In the genomic region with DNA sequence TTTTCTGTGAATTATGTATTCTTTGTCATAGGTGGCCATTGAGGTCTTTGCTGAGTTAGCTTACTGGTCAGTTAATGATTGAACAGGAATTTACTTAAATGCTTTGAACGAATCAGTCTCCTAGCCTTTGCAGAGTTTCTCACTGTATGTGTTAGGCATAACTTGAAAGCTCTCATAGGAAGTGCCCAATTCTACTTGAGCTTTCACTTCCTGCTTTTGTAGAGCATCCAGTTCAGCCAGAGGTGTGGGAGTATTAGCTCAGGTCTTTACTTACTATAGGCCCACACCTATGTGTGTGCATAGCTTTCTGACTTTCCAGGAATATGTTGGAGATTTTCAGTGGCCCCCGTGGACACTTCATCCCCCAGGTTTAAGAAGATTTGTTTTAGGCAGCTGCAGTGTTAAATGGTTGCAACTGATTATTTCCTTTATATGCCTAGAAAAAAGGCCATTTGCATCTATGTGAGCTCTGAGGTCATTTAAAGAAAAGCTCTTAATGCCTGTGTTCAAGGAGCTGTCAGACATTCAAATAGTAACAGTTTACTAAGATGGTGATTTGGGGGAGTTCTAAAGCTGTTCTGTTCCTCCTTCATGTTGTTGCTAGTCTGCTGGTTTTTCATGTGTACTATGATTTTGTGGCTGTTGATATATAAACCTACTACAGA, we compare ENCODE assay signal across 8 cellular contexts.
DNase-seq lines count a peak whose midpoint lies in the region; ATAC-seq and TF ChIP-seq lines count a peak whose summit lies in the region.

No MANE protein-coding gene starts in this region.

- H3K27me3 ChIP-seq in kidney epithelial cell (ENCODE audit: control insufficient read depth, insufficient read depth, low read length) (no peaks in the 10 kb centered on the region), adrenal gland (no peaks in the 10 kb centered on the region)

- H3K4me1 ChIP-seq in adrenal gland (replicated peaks in 1 of 2): peaks cover 12 to 13% of the 10 kb centered on the region in 2 donors

- H3K4me3 ChIP-seq in kidney epithelial cell (ENCODE audit: low read depth, low read length) (no peak overlapping the region), adrenal gland (no peak overlapping the region)

- ATAC-seq in GM21529 (IDR thresholded peaks at IDR 0.05; ENCODE audit: unreplicated experiment): peak; percentile 100
- ATAC-seq in HG03571 (IDR thresholded peaks at IDR 0.05; ENCODE audit: unreplicated experiment): peak; percentile 98

- no peaks in the 10 kb centered on the region for H3K36me3 ChIP-seq in kidney epithelial cell (ENCODE audit: control insufficient read depth, insufficient read depth, low read length)
- no peaks in the 10 kb centered on the region for H3K36me3 ChIP-seq in adrenal gland (replicated peaks in 1 of 2)

- no peak for TF ChIP-seq POLR2A in adrenal gland (IDR thresholded peaks at IDR 0.05)

- DNase-seq in GM13977 (ENCODE audit: low spot score) (peak; percentile 53), kidney epithelial cell (ENCODE audit: low read depth) (peak; percentile 4), dedifferentiated amniotic fluid mesenchymal stem cell (ENCODE audit: extremely low spot score) (no peak), adrenal gland (no peak), NCI-H2196 (lab: John Stamatoyannopoulos, UW; ENCODE audit: unreplicated experiment) (no peak)
- DNase-seq in activated T-cell treated with anti-CD3 and anti-CD28 coated beads, Interleukin-2, amount 50 U/mL, for 1 hour: no peak

- H3K27ac ChIP-seq in adrenal gland: no peak overlapping the region

- in situ Hi-C loops in GM13977 (cut with MboI; ENCODE audit: low pct_unique_long_range_greater_than_20kb, low sequenced_read_pairs, unreplicated experiment): no loop called here

- TF ChIP-seq CTCF in GM13977 (IDR thresholded peaks at IDR 0.05; ENCODE audit: extremely low read depth, insufficient read depth, missing control alignments) (no peak), kidney epithelial cell (IDR thresholded peaks at IDR 0.05; ENCODE audit: insufficient read depth, low read length, poor library complexity, severe bottlenecking) (no peak), adrenal gland (IDR thresholded peaks at IDR 0.05) (no peak)

- no peaks in the 10 kb centered on the region for H3K9me3 ChIP-seq in adrenal gland (replicated peaks in 1 of 3)

- WGBS in adrenal gland, 4 donors: 82 to 92% (median 85%) methylated on average over 2 of the region's 2 CpGs

- intact Hi-C loops in adrenal gland (cut with DNase I): no loop called here

Comparison
In these comparisons a context has a peak if more than half of its experiments do, and no peak if none do; other contexts are left out.
1. DNase-seq: peak in GM13977 (single experiment) and kidney epithelial cell (single experiment); none in dedifferentiated amniotic fluid mesenchymal stem cell (single experiment), activated T-cell treated with anti-CD3 and anti-CD28 coated beads, Interleukin-2, amount 50 U/mL, for 1 hour (single experiment), adrenal gland (0 of 7) and NCI-H2196 (single experiment).